10 cellular contexts compared by ENCODE assay signal in genomic region chr1:33365560-33365997, GRCh38. TPM values are rescaled to one million over a fixed set of nuclear protein-coding genes. Genes with fewer than 3 reads are reported as not detected.
A peak's percentile ranks its signal among the peaks of the same experiment; 100 is the strongest.
DNase-seq lines count a peak whose midpoint lies in the region; ATAC-seq and TF ChIP-seq lines count a peak whose summit lies in the region.
"Had no signal": no experiment of that assay in that cellular context is flagged by ENCODE, and none has a peak within 500 bp of the region (broad histone marks: within the 10 kb centered on the region; RNA-seq: fewer than 3 reads in every experiment).

No MANE protein-coding gene starts in this region.

- H3K4me3 ChIP-seq in endocrine pancreas (ENCODE audit: control insufficient read depth, insufficient read depth, low read length) = no peak overlapping the region
- H3K4me3 ChIP-seq in lower lobe of right lung = no peak overlapping the region
- H3K4me3 ChIP-seq in lower leg skin (ENCODE audit: low read depth, poor library complexity, severe bottlenecking) = no peak overlapping the region

- H3K27ac Mint-ChIP-seq in activated T-cell treated with anti-CD3 and anti-CD28 coated beads, Interleukin-2, amount 50 U/mL, for 72 hours = no peak overlapping the region

- H3K9me3 ChIP-seq in endocrine pancreas (ENCODE audit: control insufficient read depth, low read length) (no peaks in the 10 kb centered on the region), lower lobe of right lung (no peaks in the 10 kb centered on the region)

- no peaks in the 10 kb centered on the region for H3K27me3 ChIP-seq in endocrine pancreas (ENCODE audit: control insufficient read depth, insufficient read depth, low read length)
- no peaks in the 10 kb centered on the region for H3K27me3 ChIP-seq in lower lobe of right lung (ENCODE audit: low read depth)

- H3K27me3 Mint-ChIP-seq in activated T-cell treated with anti-CD3 and anti-CD28 coated beads, Interleukin-2, amount 50 U/mL, for 72 hours (ENCODE audit: low read depth) = peaks cover 6% of the 10 kb centered on the region

- peaks cover 2% of the 10 kb centered on the region for H3K36me3 ChIP-seq in endocrine pancreas (ENCODE audit: control insufficient read depth, insufficient read depth, low read length)
- no peaks in the 10 kb centered on the region for H3K36me3 ChIP-seq in lower lobe of right lung

- no peak for TF ChIP-seq POLR2A in lower leg skin (IDR thresholded peaks at IDR 0.05)

- WGBS in lower leg skin, 2 donors = 71 to 73% methylated on average over 9 of the region's 9 CpGs

- peaks cover 12% of the 10 kb centered on the region for H3K4me1 ChIP-seq in endocrine pancreas (ENCODE audit: control insufficient read depth, insufficient read depth, low read length)
- H3K4me1 ChIP-seq in lower lobe of right lung = peaks cover 39% of the 10 kb centered on the region

- H3K9me3 Mint-ChIP-seq in activated T-cell treated with anti-CD3 and anti-CD28 coated beads, Interleukin-2, amount 50 U/mL, for 72 hours = no peaks in the 10 kb centered on the region

- peak; percentile 31 for DNase-seq in MV-4-11 (lab: John Stamatoyannopoulos, UW)
- DNase-seq in lower lobe of right lung = no peak
- DNase-seq in lower leg skin (ENCODE audit: low spot score in 2 of 2) = no peak
- DNase-seq in NCI-H1048 (lab: John Stamatoyannopoulos, UW) = no peak
- DNase-seq in activated T-cell treated with anti-CD3 and anti-CD28 coated beads, Interleukin-2, amount 50 U/mL, for 72 hours = no peak
- DNase-seq: activated naive CD4-positive, alpha-beta T cell treated with anti-CD3 and anti-CD28 coated beads, Interleukin-2, amount 50 U/mL, for 16 hours; NCI-H69 had no signal

- TF ChIP-seq CTCF in lower lobe of right lung (IDR thresholded peaks at IDR 0.05) = no peak
- no peak for TF ChIP-seq CTCF in lower leg skin (IDR thresholded peaks at IDR 0.05)

- intact Hi-C loops in lower lobe of right lung (cut with DNase I) = loop anchor here (10.0 kb wide), 1 partner anchor 71 kb away; no protein-coding TSS in a partner anchor
- intact Hi-C loops in lower leg skin (cut with DNase I; ENCODE audit: low total_unique reads) = loop anchor here (5.0 kb wide), 3 partner anchors 68 to 268 kb away; no protein-coding TSS in a partner anchor

- peaks cover 6% of the 10 kb centered on the region for H3K4me1 Mint-ChIP-seq in activated T-cell treated with anti-CD3 and anti-CD28 coated beads, Interleukin-2, amount 50 U/mL, for 72 hours (ENCODE audit: low read depth)

- H3K9ac ChIP-seq in endocrine pancreas (ENCODE audit: control insufficient read depth, insufficient read depth, low read length) = peak overlapping the region; percentile 39

- no peaks in the 10 kb centered on the region for H3K36me3 Mint-ChIP-seq in activated T-cell treated with anti-CD3 and anti-CD28 coated beads, Interleukin-2, amount 50 U/mL, for 72 hours (ENCODE audit: insufficient read depth in 2 of 2)

- H3K27ac ChIP-seq in lower lobe of right lung (peak overlapping the region; percentile 68), temporal lobe (ENCODE audit: low read depth, low read length) (peak overlapping the region; percentile 97)

- ATAC-seq in lower lobe of right lung (no peak), GM21576 (IDR thresholded peaks at IDR 0.05; ENCODE audit: unreplicated experiment) (no peak)
- no peak for ATAC-seq in activated T-cell treated with anti-CD3 and anti-CD28 coated beads, Interleukin-2, amount 50 U/mL, for 72 hours (replicated peaks in 1 of 2)

- H3K4me3 Mint-ChIP-seq in activated T-cell treated with anti-CD3 and anti-CD28 coated beads, Interleukin-2, amount 50 U/mL, for 72 hours = no peak overlapping the region

RNA-seq across cellular contexts. Expression of gene A3GALT2, which starts 44.7 kb away (rescaled TPM):
- not detected for total RNA-seq in lower lobe of right lung
- total RNA-seq in temporal lobe = not detected
- total RNA-seq in lower leg skin = not detected
- not detected for total RNA-seq in activated T-cell treated with anti-CD3 and anti-CD28 coated beads, Interleukin-2, amount 50 U/mL, for 72 hours
